ENCODE assay signal across 1 cellular context in genomic region chr20:34515484-34516037, GRCh38.
TF ChIP-seq lines count a peak whose summit lies in the region.

No MANE protein-coding gene starts in this region.

TF ChIP-seq in GM12878, 131 proteins besides CTCF, POLR2A, EP300 and RAD21 (continued from another document):
- TF ChIP-seq RELB (IDR thresholded peaks at IDR 0.05; ENCODE audit: low read depth) (peak; percentile 5), NRF1 (conservative IDR thresholded peaks at IDR 0.05; ENCODE audit: low read depth, low read length) (no peak), KLF5 (IDR thresholded peaks at IDR 0.05; ENCODE audit: partially characterized antibody) (peak; percentile 10), MLLT1 (IDR thresholded peaks at IDR 0.05) (peak; percentile 100), YY1 (IDR thresholded peaks at IDR 0.05; ENCODE audit: low read depth, low read length) (peak; percentile 64; the same call in 1 of the 2 replicates), NR2C2 (IDR thresholded peaks at IDR 0.05; ENCODE audit: borderline replicate concordance, control insufficient read depth, insufficient read length, low read depth) (peak; percentile 77), BACH1 (IDR thresholded peaks at IDR 0.05; ENCODE audit: borderline replicate concordance) (peak; percentile 28; the same call in 1 of the 2 replicates), RELA (IDR thresholded peaks at IDR 0.05; ENCODE audit: borderline replicate concordance, partially characterized antibody) (peak; percentile 7), ATF2 (IDR thresholded peaks at IDR 0.05; ENCODE audit: low read length) (no peak), POLR2AphosphoS5 (IDR thresholded peaks at IDR 0.05; ENCODE audit: low read length) (peak; percentile 76), FOXK2 (IDR thresholded peaks at IDR 0.05) (peak; percentile 32; the same call in 1 of the 2 replicates), ZSCAN29 (IDR thresholded peaks at IDR 0.05) (no peak), SRF (IDR thresholded peaks at IDR 0.05; ENCODE audit: low read depth in 2 of 2, low read length in 2 of 2) (peak; percentile 48 to 95; a peak in 3 of 4 replicates), TAF1 (IDR thresholded peaks at IDR 0.05; ENCODE audit: borderline replicate concordance, low read depth, low read length) (peak; percentile 32; the same call in 1 of the 2 replicates), ZNF687 (IDR thresholded peaks at IDR 0.05) (peak; percentile 16; the same call in 1 of the 2 replicates)
